In the genomic region with DNA sequence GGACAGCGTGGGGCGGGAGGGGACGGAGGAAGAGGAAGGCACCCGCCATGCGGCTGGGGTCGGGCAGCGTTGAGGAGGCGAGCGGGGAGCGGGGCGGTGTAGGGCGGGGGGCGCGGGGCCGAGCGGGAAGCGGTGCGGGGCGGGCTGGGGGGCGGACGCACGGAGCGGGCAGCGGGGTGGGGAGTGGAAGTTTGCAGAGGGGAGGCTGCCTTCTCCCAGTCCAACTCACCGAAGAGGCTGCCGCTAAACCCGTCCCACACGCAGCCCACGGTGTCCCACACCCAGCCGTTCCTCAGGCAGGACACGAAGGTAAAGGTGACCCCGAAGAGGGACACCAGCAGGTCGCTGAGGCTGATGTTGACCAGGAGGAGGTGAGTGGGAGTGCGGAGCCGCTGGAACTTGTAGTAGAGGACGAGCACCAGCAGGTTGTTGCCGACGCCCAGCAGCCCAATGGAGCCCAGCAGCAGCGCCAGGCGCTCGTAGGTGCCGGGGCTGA, we compare ENCODE assay signal across 8 cellular contexts. TPM values are rescaled to one million over a fixed set of nuclear protein-coding genes. Genes with fewer than 3 reads are reported as not detected.
DNase-seq lines count a peak whose midpoint lies in the region; ATAC-seq lines count a peak whose summit lies in the region.

No MANE protein-coding gene starts in this region.

- intact Hi-C loops in Right ventricle myocardium superior (cut with DNase I) (no loop called here), Right ventricle myocardium inferior (cut with DNase I) (loop anchor here (5.0 kb wide), 1 partner anchor 122 kb away; a partner anchor contains a TSS), left cardiac atrium (cut with DNase I) (no loop called here), sciatic nerve (cut with DNase I) (no loop called here)

- DNase-seq in Right ventricle myocardium superior (peak; percentile 50), Right ventricle myocardium inferior (ENCODE audit: missing footprints) (no peak), NCI-H460 (ENCODE audit: extremely low read depth, low read depth) (peak; percentile 30), activated T-helper 1 cell treated with Interleukin-2 at 50 U/mL for 16 hours (ENCODE audit: low read depth) (peak; percentile 4), left cardiac atrium (peak; percentile 32), sciatic nerve (ENCODE audit: low spot score) (peak; percentile 67), NCI-H226 (no peak)

- ATAC-seq in Right ventricle myocardium superior (ENCODE audit: poor library complexity) (peak; percentile 24), Right ventricle myocardium inferior (no peak), HG02870 (IDR thresholded peaks at IDR 0.05; ENCODE audit: unreplicated experiment) (peak; percentile 40), left cardiac atrium (peak; percentile 31 to 41), sciatic nerve (peak; percentile 14)

RNA-seq across cellular contexts. Expression of a gene that starts 0.5 kb away (rescaled TPM):
- 6.6 TPM for total RNA-seq in Right ventricle myocardium superior
- total RNA-seq in Right ventricle myocardium inferior, result 6.6 TPM
- 61.6 and 70.9 TPM in 2 replicates for total RNA-seq in NCI-H460 (2014; rRNA removed; shearing (Covaris generic))
- polyA plus RNA-seq in NCI-H460 (2014; cell fraction: nucleus; rRNA removed), result 77.6 and 111 TPM in 2 replicates
- 1 to 10 TPM; 5.1 to 5.9 TPM for total RNA-seq in left cardiac atrium
- total RNA-seq in sciatic nerve, result 12.0 TPM

RNA-seq across cellular contexts. Expression of a gene that starts 0.5 kb away (rescaled TPM):
- total RNA-seq in Right ventricle myocardium superior (5.2 TPM), Right ventricle myocardium inferior (7.0 TPM), left cardiac atrium (1 to 10 TPM; 5.8 to 7.7 TPM), sciatic nerve (16.9 TPM)
- 150 and 174 TPM in 2 replicates for total RNA-seq in NCI-H460 (2014; rRNA removed; shearing (Covaris generic))
- polyA plus RNA-seq in NCI-H460 (2014; cell fraction: nucleus; rRNA removed), result 94.8 and 102 TPM in 2 replicates

RNA-seq across cellular contexts. Expression of a gene that starts 12.4 kb away (rescaled TPM):
- not detected for total RNA-seq in Right ventricle myocardium superior
- total RNA-seq in Right ventricle myocardium inferior, result not detected
- not detected in 2 replicates for total RNA-seq in NCI-H460 (2014; rRNA removed; shearing (Covaris generic))
- not detected in 2 replicates for polyA plus RNA-seq in NCI-H460 (2014; cell fraction: nucleus; rRNA removed)
- total RNA-seq in left cardiac atrium, result not detected
- total RNA-seq in sciatic nerve, result not detected

Comparison
In these comparisons a context has a peak if more than half of its experiments do, and no peak if none do; other contexts are left out.
1. DNase-seq: peak in Right ventricle myocardium superior (single experiment), NCI-H460 (single experiment), activated T-helper 1 cell treated with Interleukin-2 at 50 U/mL for 16 hours (single experiment), left cardiac atrium (single experiment) and sciatic nerve (single experiment); none in Right ventricle myocardium inferior (single experiment) and NCI-H226 (single experiment).